Comparison of ENCODE assay signal across 31 cellular contexts in genomic region chr17:4861052-4861451, GRCh38. TPM values are rescaled to one million over a fixed set of nuclear protein-coding genes. Genes with fewer than 3 reads are reported as not detected.
DNase-seq lines count a peak whose midpoint lies in the region; ATAC-seq and TF ChIP-seq lines count a peak whose summit lies in the region.
"Had no signal": no experiment of that assay in that cellular context is flagged by ENCODE, and none has a peak within 500 bp of the region (broad histone marks: within the 10 kb centered on the region; RNA-seq: fewer than 3 reads in every experiment).

No MANE protein-coding gene starts in this region.

- no peak for TF ChIP-seq EP300 in tibial nerve (IDR thresholded peaks at IDR 0.05)
- no peak for TF ChIP-seq EP300 in gastroesophageal sphincter (IDR thresholded peaks at IDR 0.05)

- H3K27me3 ChIP-seq in breast epithelium (no peaks in the 10 kb centered on the region), lower lobe of right lung (ENCODE audit: low read depth) (no peaks in the 10 kb centered on the region), tibial nerve (no peaks in the 10 kb centered on the region), Caco-2 (replicated peaks; ENCODE audit: control insufficient read depth, insufficient read depth, low read length) (no peaks in the 10 kb centered on the region), gastroesophageal sphincter (no peaks in the 10 kb centered on the region)
- H3K27me3 ChIP-seq: BLaER1 treated with 17β-estradiol and CSF1 and Interleukin-3, amounts not matched to agents 10 nM and 100 nM; pancreas; SJCRH30; tibial artery had no signal

- no peaks in the 10 kb centered on the region for H3K27me3 Mint-ChIP-seq in Caco-2 (ENCODE audit: insufficient read depth, unreplicated experiment)
- H3K27me3 Mint-ChIP-seq: brain, memory B cell had no signal

- no peaks in the 10 kb centered on the region for H3K36me3 ChIP-seq in breast epithelium
- peaks cover 17% of the 10 kb centered on the region for H3K36me3 ChIP-seq in lower lobe of right lung
- H3K36me3 ChIP-seq in tibial nerve: no peaks in the 10 kb centered on the region
- H3K36me3 ChIP-seq in Caco-2 (ENCODE audit: control insufficient read depth, insufficient read depth, low read length): no peaks in the 10 kb centered on the region
- H3K36me3 ChIP-seq in gastroesophageal sphincter: peaks cover 0 to 15% of the 10 kb centered on the region in 2 donors
- H3K36me3 ChIP-seq: pancreas, SJCRH30 had no signal

- H3K9me3 Mint-ChIP-seq in Caco-2 (ENCODE audit: unreplicated experiment): no peaks in the 10 kb centered on the region
- H3K9me3 Mint-ChIP-seq: activated T-helper 2 cell treated with anti-CD3 and anti-CD28 coated beads, Interferon-gamma antibody, Interleukin-2, Interleukin-4, amounts not matched to agents 10 μg/mL and 5 μg/mL and 100 μg/mL, durations not matched to agents 14 hours and 24 hours and 36 hours; brain; memory B cell; nephron progenitor cell had no signal

- BruUV-seq in Caco-2 (replicated peaks; lab: Mats Ljungman, UMichigan): no TSS peak

- H3K9me3 ChIP-seq in breast epithelium (no peaks in the 10 kb centered on the region), lower lobe of right lung (no peaks in the 10 kb centered on the region), tibial nerve (no peaks in the 10 kb centered on the region), Caco-2 (no peaks in the 10 kb centered on the region), gastroesophageal sphincter (no peaks in the 10 kb centered on the region)
- H3K9me3 ChIP-seq: BLaER1 treated with 17β-estradiol and CSF1 and Interleukin-3, amounts not matched to agents 10 nM and 100 nM; pancreas; SJCRH30; tibial artery had no signal

- ATAC-seq in lower lobe of right lung (no peak), gastroesophageal sphincter (no peak)
- ATAC-seq: pancreas; stimulated activated naive CD8-positive, alpha-beta T cell treated with anti-CD3 and anti-CD28 coated beads, Interleukin-15, Interleukin-2, amounts not matched to agents 100 U/mL and 50 U/mL, for 24 hours had no signal

- H3K27ac Mint-ChIP-seq in Caco-2 (ENCODE audit: unreplicated experiment): no peak overlapping the region
- H3K27ac Mint-ChIP-seq: activated T-helper 2 cell treated with anti-CD3 and anti-CD28 coated beads, Interferon-gamma antibody, Interleukin-2, Interleukin-4, amounts not matched to agents 10 μg/mL and 5 μg/mL and 100 μg/mL, durations not matched to agents 14 hours and 24 hours and 36 hours had no signal

- intact Hi-C loops in breast epithelium (cut with DNase I; ENCODE audit: low total_unique reads) (no loop called here), lower lobe of right lung (cut with DNase I) (no loop called here), Caco-2 (cut with micrococcal nuclease; ENCODE audit: unreplicated experiment) (no loop called here)

- H3K4me1 Mint-ChIP-seq in Caco-2 (ENCODE audit: low read depth, unreplicated experiment): peaks cover 8% of the 10 kb centered on the region

- DNase-seq in breast epithelium (ENCODE audit: low spot score in 2 of 2): no peak
- DNase-seq in epithelial cell of esophagus (ENCODE audit: low read depth): no peak
- no peak for DNase-seq in lower lobe of right lung
- no peak for DNase-seq in tibial nerve (ENCODE audit: low spot score in 2 of 2)
- DNase-seq in cerebellum (ENCODE audit: low spot score): no peak
- DNase-seq in Caco-2: no peak
- DNase-seq: activated CD4-positive, alpha-beta T cell treated with anti-CD3 and anti-CD28 coated beads for 48 hours; activated CD8-positive, alpha-beta memory T cell treated with anti-CD3 and anti-CD28 coated beads for 24 hours; activated naive CD4-positive, alpha-beta T cell treated with anti-CD3 and anti-CD28 coated beads, Interleukin-2, amount 50 U/mL, for 16 hours; activated T-cell treated with anti-CD3 and anti-CD28 coated beads for 4 hours; effector CD4-positive, alpha-beta T cell; Karpas-422; NCI-H1436; NCI-H2081 treated with DMSO at 0.1 percent for 48 hours; NCI-H345; NCI-H69; nephron progenitor cell; pancreas; SJCRH30; stimulated activated CD4-positive, alpha-beta T cell treated with anti-CD3 and anti-CD28 coated beads, Interleukin-1b, Interleukin-23, amount 100 ng/mL, for 48 hours; stimulated activated naive CD8-positive, alpha-beta T cell treated with anti-CD3 and anti-CD28 coated beads, Interleukin-15, Interleukin-2, amounts not matched to agents 100 U/mL and 50 U/mL, for 24 hours; SW 1271; T1000; tibial artery had no signal

- TF ChIP-seq CTCF in breast epithelium (IDR thresholded peaks at IDR 0.05) (no peak), epithelial cell of esophagus (IDR thresholded peaks at IDR 0.05; ENCODE audit: insufficient read depth, low read depth, low read length, missing control alignments) (no peak), lower lobe of right lung (IDR thresholded peaks at IDR 0.05) (no peak), tibial nerve (IDR thresholded peaks at IDR 0.05) (no peak), Caco-2 (IDR thresholded peaks at IDR 0.05; ENCODE audit: insufficient read depth in 1 of 2, low read depth in 1 of 2, low read length in 1 of 2, severe bottlenecking in 1 of 2, unreplicated experiment in 1 of 2) (no peak), gastroesophageal sphincter (IDR thresholded peaks at IDR 0.05) (no peak)

- H3K4me3 Mint-ChIP-seq in Caco-2 (ENCODE audit: unreplicated experiment): no peak overlapping the region
- H3K4me3 Mint-ChIP-seq: brain, memory B cell had no signal

- peak overlapping the region in 1 of 3 donors; percentile 60 for H3K4me3 ChIP-seq in breast epithelium
- peak overlapping the region; percentile 99 for H3K4me3 ChIP-seq in epithelial cell of esophagus (ENCODE audit: low read length)
- no peak overlapping the region for H3K4me3 ChIP-seq in lower lobe of right lung
- H3K4me3 ChIP-seq in tibial nerve: no peak overlapping the region
- H3K4me3 ChIP-seq in Caco-2 (ENCODE audit: low read depth, low read length): no peak overlapping the region
- H3K4me3 ChIP-seq in gastroesophageal sphincter: no peak overlapping the region
- H3K4me3 ChIP-seq: BLaER1 treated with 17β-estradiol and CSF1 and Interleukin-3, amounts not matched to agents 10 nM and 100 nM; pancreas; SJCRH30; smooth muscle cell; tibial artery had no signal

- H3K27ac ChIP-seq in breast epithelium: peak overlapping the region; percentile 64 to 65
- H3K27ac ChIP-seq in lower lobe of right lung: peak overlapping the region; percentile 13
- H3K27ac ChIP-seq in tibial nerve: peak overlapping the region; percentile 50 to 91 (median 81)
- peak overlapping the region in 2 of 4 donors; percentile 18 to 42 for H3K27ac ChIP-seq in gastroesophageal sphincter
- H3K27ac ChIP-seq: BLaER1 treated with 17β-estradiol and CSF1 and Interleukin-3, amounts not matched to agents 10 nM and 100 nM; pancreas; SJCRH30; tibial artery; VCaP had no signal

- no peak for TF ChIP-seq POLR2A in breast epithelium (IDR thresholded peaks at IDR 0.05)
- TF ChIP-seq POLR2A in tibial nerve (IDR thresholded peaks at IDR 0.05): no peak
- TF ChIP-seq POLR2A in gastroesophageal sphincter (IDR thresholded peaks at IDR 0.05): no peak

- CTCF ChIA-PET in Caco-2 (lab: Charles Lee): no interaction called here

- 85% methylated on average over 16 of the region's 16 CpGs for WGBS in tibial nerve, 2 donors
- 91 to 100% methylated on average over 1 to 13 of the region's 16 CpGs for WGBS in gastroesophageal sphincter (ENCODE audit: low coverage in 1 of 2), 2 donors

- peaks cover 11% of the 10 kb centered on the region for H3K36me3 Mint-ChIP-seq in Caco-2 (ENCODE audit: insufficient read depth, unreplicated experiment)

- POLR2A ChIA-PET in Caco-2 (lab: Charles Lee): no interaction called here

- H3K4me1 ChIP-seq in breast epithelium (peaks cover 3 to 17% of the 10 kb centered on the region in 2 donors), lower lobe of right lung (peaks cover 49% of the 10 kb centered on the region), tibial nerve (peaks cover 0 to 69% (median 41%) of the 10 kb centered on the region in 4 donors), Caco-2 (no peaks in the 10 kb centered on the region), gastroesophageal sphincter (peaks cover 0 to 38% (median 9%) of the 10 kb centered on the region in 3 donors)

RNA-seq across cellular contexts. Expression of gene MINK1, which starts 27.9 kb away (rescaled TPM):
- total RNA-seq in breast epithelium: 10 to 100 TPM; 25.9 to 58.7 (median 42.0) TPM
- total RNA-seq in lower lobe of right lung: 155 TPM
- total RNA-seq in tibial nerve: 10 to 100 TPM; 57.1 to 94.3 (median 85.7) TPM
- total RNA-seq in cerebellum: 28.2 TPM
- total RNA-seq in Caco-2 (2022): 47.7 and 49.4 TPM in 2 replicates
- total RNA-seq in gastroesophageal sphincter: 10 to 100 TPM; 29.3 to 48.6 (median 46.4) TPM

RNA-seq across cellular contexts. Expression of gene C17orf107, which starts 38.3 kb away (rescaled TPM):
- 10 to 100 TPM in 1 of 3 donors, 1 to 10 TPM in 1, not detected in 1; 3.9 to 10.5 TPM for total RNA-seq in breast epithelium
- 2.2 TPM for total RNA-seq in lower lobe of right lung
- total RNA-seq in tibial nerve: 1 to 10 TPM in 3 of 4 donors, under 1 TPM in 1; 0.90 to 2.0 (median 1.3) TPM
- 4.3 TPM for total RNA-seq in cerebellum
- 0.86 and 1.0 TPM in 2 replicates for total RNA-seq in Caco-2 (2022)
- under 1 TPM; 0.30 to 0.81 (median 0.68) TPM for total RNA-seq in gastroesophageal sphincter

RNA-seq across cellular contexts. Expression of gene CHRNE, which starts 41.8 kb away (rescaled TPM):
- total RNA-seq in breast epithelium: 1 to 10 TPM in 1 of 3 donors, under 1 TPM in 2; 0.16 to 2.0 (median 0.73) TPM
- 0.71 TPM for total RNA-seq in lower lobe of right lung
- 1 to 10 TPM in 2 of 4 donors, under 1 TPM in 2; 0.22 to 2.5 (median 1.0) TPM for total RNA-seq in tibial nerve
- 1.5 TPM for total RNA-seq in cerebellum
- total RNA-seq in Caco-2 (2022): not detected in 2 replicates
- under 1 TPM in 2 of 4 donors, not detected in 2; 0.23 to 0.67 TPM for total RNA-seq in gastroesophageal sphincter

RNA-seq across cellular contexts. Expression of gene PLD2, which starts 54.1 kb away (rescaled TPM):
- 10 to 100 TPM; 17.1 to 40.6 (median 30.3) TPM for total RNA-seq in breast epithelium
- 38.4 TPM for total RNA-seq in lower lobe of right lung
- 10 to 100 TPM; 17.2 to 63.0 (median 30.1) TPM for total RNA-seq in tibial nerve
- 12.1 TPM for total RNA-seq in cerebellum
- total RNA-seq in Caco-2 (2022): 46.5 and 47.2 TPM in 2 replicates
- 10 to 100 TPM; 10.2 to 21.3 (median 15.7) TPM for total RNA-seq in gastroesophageal sphincter
